ENCODE assay signal across 17 cellular contexts in the genomic region with DNA sequence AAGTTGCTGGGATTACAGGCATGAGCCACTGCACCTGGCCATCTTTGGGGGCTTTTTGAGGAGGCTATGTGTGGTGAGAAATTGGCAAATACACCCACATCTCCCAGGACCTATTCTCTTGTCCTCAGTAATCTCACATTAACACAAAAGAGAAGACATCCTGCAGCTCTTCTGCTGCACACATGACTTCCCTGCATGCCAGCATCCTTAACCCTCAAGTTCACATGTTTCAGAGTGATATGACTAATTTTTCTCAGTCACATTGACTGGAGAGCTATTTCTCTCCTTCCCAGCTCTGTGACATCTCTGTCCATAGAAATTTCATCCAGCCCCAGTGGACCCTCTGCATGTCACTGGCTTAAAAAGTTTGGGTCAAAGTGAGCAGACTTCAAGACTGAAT. TPM values are rescaled to one million over a fixed set of nuclear protein-coding genes. Genes with fewer than 3 reads are reported as not detected.
DNase-seq lines count a peak whose midpoint lies in the region; ATAC-seq and TF ChIP-seq lines count a peak whose summit lies in the region.
"Had no signal": no experiment of that assay in that cellular context is flagged by ENCODE, and none has a peak within 500 bp of the region (broad histone marks: within the 10 kb centered on the region; RNA-seq: fewer than 3 reads in every experiment).

No MANE protein-coding gene starts in this region.

- peaks cover 41% of the 10 kb centered on the region for H3K4me1 Mint-ChIP-seq in stimulated activated naive CD8-positive, alpha-beta T cell treated with anti-CD3 and anti-CD28 coated beads, Interleukin-15, Interleukin-2, amounts not matched to agents 100 ng/mL and 50 ng/mL, for 24 hours (ENCODE audit: low read depth)
- H3K4me1 Mint-ChIP-seq in T-helper 1 cell treated with Interleukin-12 subunit alpha and Interleukin-12 subunit beta and Interleukin-4 antibody, amounts not matched to agents 30 μg/mL and 1 μg/mL, for 36 hours (ENCODE audit: low read depth) = peaks cover 10% of the 10 kb centered on the region
- peaks cover 25% of the 10 kb centered on the region for H3K4me1 Mint-ChIP-seq in mesothelial cell of epicardium

- H3K27ac Mint-ChIP-seq in stimulated activated naive CD8-positive, alpha-beta T cell treated with anti-CD3 and anti-CD28 coated beads, Interleukin-15, Interleukin-2, amounts not matched to agents 100 ng/mL and 50 ng/mL, for 24 hours = no peak overlapping the region
- H3K27ac Mint-ChIP-seq in T-helper 1 cell treated with Interleukin-12 subunit alpha and Interleukin-12 subunit beta and Interleukin-4 antibody, amounts not matched to agents 30 μg/mL and 1 μg/mL, for 36 hours = peak overlapping the region; percentile 11
- H3K27ac Mint-ChIP-seq in mesothelial cell of epicardium = no peak overlapping the region
- H3K27ac Mint-ChIP-seq: activated naive CD4-positive, alpha-beta T cell treated with anti-CD3 and anti-CD28 coated beads for 36 hours had no signal

- H3K36me3 Mint-ChIP-seq in stimulated activated naive CD8-positive, alpha-beta T cell treated with anti-CD3 and anti-CD28 coated beads, Interleukin-15, Interleukin-2, amounts not matched to agents 100 ng/mL and 50 ng/mL, for 24 hours (ENCODE audit: low read depth) = peaks cover 3% of the 10 kb centered on the region
- H3K36me3 Mint-ChIP-seq in T-helper 1 cell treated with Interleukin-12 subunit alpha and Interleukin-12 subunit beta and Interleukin-4 antibody, amounts not matched to agents 30 μg/mL and 1 μg/mL, for 36 hours (ENCODE audit: low read depth) = no peaks in the 10 kb centered on the region
- no peaks in the 10 kb centered on the region for H3K36me3 Mint-ChIP-seq in mesothelial cell of epicardium

- no peak for TF ChIP-seq CTCF in mesothelial cell of epicardium (IDR thresholded peaks at IDR 0.05; ENCODE audit: unreplicated experiment)

- DNase-seq in stimulated activated naive CD8-positive, alpha-beta T cell treated with anti-CD3 and anti-CD28 coated beads, Interleukin-15, Interleukin-2, amounts not matched to agents 100 U/mL and 50 U/mL, for 24 hours = no peak
- DNase-seq in iris pigment epithelial cell (ENCODE audit: low read depth) = peak; percentile 14
- no peak for DNase-seq in UCSD-AML1 (lab: John Stamatoyannopoulos, UW; ENCODE audit: unreplicated experiment)
- DNase-seq in posterior vena cava (ENCODE audit: low spot score) = no peak
- DNase-seq in mesothelial cell of epicardium (ENCODE audit: low spot score in 2 of 2, unreplicated experiment in 2 of 2) = no peak
- DNase-seq in HAP-1 (ENCODE audit: low spot score in 2 of 2) = no peak
- DNase-seq: activated CD4-positive, alpha-beta T cell treated with anti-CD3 and anti-CD28 coated beads, Interleukin-2, amount 50 U/mL, for 48 hours; activated naive CD4-positive, alpha-beta T cell treated with anti-CD3 and anti-CD28 coated beads for 36 hours; DND-41; mesendoderm; NCI-H1436; NCI-H510A treated with DMSO at 0.1 percent for 48 hours; retina had no signal

- in situ Hi-C loops in HAP-1 (cut with MboI; ENCODE audit: low sequenced_read_pairs) = loop anchor here (10.0 kb wide), 1 partner anchor 403 kb away; no protein-coding TSS in a partner anchor

- no peaks in the 10 kb centered on the region for H3K9me3 ChIP-seq in HAP-1

- no peak overlapping the region for H3K4me3 ChIP-seq in HAP-1

- ATAC-seq in stimulated activated naive CD8-positive, alpha-beta T cell treated with anti-CD3 and anti-CD28 coated beads, Interleukin-15, Interleukin-2, amounts not matched to agents 100 U/mL and 50 U/mL, for 24 hours = no peak

- H3K36me3 ChIP-seq in HAP-1 (replicated peaks) = no peaks in the 10 kb centered on the region; the same call in 1 of the 2 replicates

- H3K4me1 ChIP-seq in HAP-1 = peaks cover 23% of the 10 kb centered on the region

- H3K27me3 ChIP-seq in HAP-1 (ENCODE audit: low read depth) = no peaks in the 10 kb centered on the region

- peak overlapping the region; percentile 23 for H3K4me3 Mint-ChIP-seq in stimulated activated naive CD8-positive, alpha-beta T cell treated with anti-CD3 and anti-CD28 coated beads, Interleukin-15, Interleukin-2, amounts not matched to agents 100 ng/mL and 50 ng/mL, for 24 hours
- peak overlapping the region; percentile 21 for H3K4me3 Mint-ChIP-seq in T-helper 1 cell treated with Interleukin-12 subunit alpha and Interleukin-12 subunit beta and Interleukin-4 antibody, amounts not matched to agents 30 μg/mL and 1 μg/mL, for 36 hours
- no peak overlapping the region for H3K4me3 Mint-ChIP-seq in mesothelial cell of epicardium
- H3K4me3 Mint-ChIP-seq: dendritic cell treated with granulocyte-macrophage colony-stimulating factor and Interleukin-4, amounts not matched to agents 40 ng/mL and 50 ng/mL, for 4 days had no signal

- intact Hi-C loops in posterior vena cava (cut with DNase I) = no loop called here

- H3K27me3 Mint-ChIP-seq in stimulated activated naive CD8-positive, alpha-beta T cell treated with anti-CD3 and anti-CD28 coated beads, Interleukin-15, Interleukin-2, amounts not matched to agents 100 ng/mL and 50 ng/mL, for 24 hours = no peaks in the 10 kb centered on the region
- H3K27me3 Mint-ChIP-seq in T-helper 1 cell treated with Interleukin-12 subunit alpha and Interleukin-12 subunit beta and Interleukin-4 antibody, amounts not matched to agents 30 μg/mL and 1 μg/mL, for 36 hours (ENCODE audit: low read depth) = no peaks in the 10 kb centered on the region
- peaks cover 50% of the 10 kb centered on the region for H3K27me3 Mint-ChIP-seq in mesothelial cell of epicardium (ENCODE audit: low read depth)
- H3K27me3 Mint-ChIP-seq: dendritic cell treated with granulocyte-macrophage colony-stimulating factor and Interleukin-4, amounts not matched to agents 40 ng/mL and 50 ng/mL, for 4 days had no signal

- no peaks in the 10 kb centered on the region for H3K9me3 Mint-ChIP-seq in stimulated activated naive CD8-positive, alpha-beta T cell treated with anti-CD3 and anti-CD28 coated beads, Interleukin-15, Interleukin-2, amounts not matched to agents 100 ng/mL and 50 ng/mL, for 24 hours
- no peaks in the 10 kb centered on the region for H3K9me3 Mint-ChIP-seq in T-helper 1 cell treated with Interleukin-12 subunit alpha and Interleukin-12 subunit beta and Interleukin-4 antibody, amounts not matched to agents 30 μg/mL and 1 μg/mL, for 36 hours
- no peaks in the 10 kb centered on the region for H3K9me3 Mint-ChIP-seq in mesothelial cell of epicardium
- H3K9me3 Mint-ChIP-seq: activated naive CD4-positive, alpha-beta T cell treated with anti-CD3 and anti-CD28 coated beads for 36 hours; dendritic cell treated with granulocyte-macrophage colony-stimulating factor and Interleukin-4, amounts not matched to agents 40 ng/mL and 50 ng/mL, for 4 days had no signal

RNA-seq across cellular contexts. Expression of a gene that starts 1.9 kb away (rescaled TPM):
- 10 to 100 TPM; 35.0 to 36.8 TPM for total RNA-seq in posterior vena cava
- total RNA-seq in mesothelial cell of epicardium = 51.2 to 55.1 TPM (median 54.8 TPM) in 3 replicates

RNA-seq across cellular contexts. Expression of a gene that starts 37.0 kb away (rescaled TPM):
- total RNA-seq in posterior vena cava (10 to 100 TPM; 22.3 to 56.4 TPM), mesothelial cell of epicardium (0.13 to 0.18 TPM in 2 of 3 replicates, not detected in the other)

RNA-seq across cellular contexts. Expression of a gene that starts 38.8 kb away (rescaled TPM):
- total RNA-seq in posterior vena cava = not detected
- total RNA-seq in mesothelial cell of epicardium = 144 to 156 TPM (median 155 TPM) in 3 replicates
- total RNA-seq: RPMI7951 had no signal

Comparison
In these comparisons a context has a peak if more than half of its experiments do, and no peak if none do; other contexts are left out.
1. RNA of a gene that starts 37.0 kb away (total RNA-seq): 22.3 to 56.4 TPM in posterior vena cava; 0.13 to 0.18 TPM in mesothelial cell of epicardium; every median in the first group is over 10 times any median in the second.
2. RNA of a gene that starts 38.8 kb away (total RNA-seq): 144 to 156 TPM in mesothelial cell of epicardium; not detected in posterior vena cava; every median in the first group is over 100 times any median in the second.